ENCODE assay signal across 22 cellular contexts in the genomic region with DNA sequence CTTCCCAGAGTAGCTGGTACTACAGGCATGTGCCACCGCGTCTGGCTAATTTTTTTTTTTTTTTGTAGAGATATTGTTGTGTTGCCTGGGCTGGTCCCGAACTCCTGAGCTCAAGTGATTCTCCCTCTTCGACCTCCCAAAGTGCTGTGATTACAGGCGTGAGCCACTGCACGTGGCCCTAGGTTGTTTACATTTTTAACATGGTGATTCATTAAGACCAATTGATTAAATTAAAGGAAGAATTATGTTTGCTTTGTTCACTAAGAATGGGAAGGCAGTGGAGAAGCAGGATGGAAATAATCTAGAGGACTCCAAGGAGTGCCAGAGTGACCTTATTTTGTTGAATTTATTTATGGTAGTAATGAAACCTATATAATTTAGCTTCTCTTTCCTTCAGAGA. TPM values are rescaled to one million over a fixed set of nuclear protein-coding genes. Genes with fewer than 3 reads are reported as not detected.
DNase-seq lines count a peak whose midpoint lies in the region; ATAC-seq and TF ChIP-seq lines count a peak whose summit lies in the region.
"Had no signal": no experiment of that assay in that cellular context is flagged by ENCODE, and none has a peak within 500 bp of the region (broad histone marks: within the 10 kb centered on the region; RNA-seq: fewer than 3 reads in every experiment).

No MANE protein-coding gene starts in this region.

- no peak for TF ChIP-seq POLR2A in stomach (IDR thresholded peaks at IDR 0.05)

- peaks cover 6% of the 10 kb centered on the region; the same call in 1 of the 2 replicates for H3K4me1 ChIP-seq in PC-3 (ENCODE audit: insufficient read depth, low read length)
- peaks cover 0 to 29% (median 19%) of the 10 kb centered on the region in 4 donors for H3K4me1 ChIP-seq in stomach

- no peak overlapping the region for H3K4me2 ChIP-seq in PC-3 (ENCODE audit: low read length)
- H3K4me2 ChIP-seq: BLaER1 treated with 17β-estradiol and CSF1 and Interleukin-3, amounts not matched to agents 10 nM and 100 nM had no signal

- 33 to 50% (median 39%) methylated on average over 6 of the region's 6 CpGs for WGBS in stomach, 5 donors

- H3K27me3 ChIP-seq in PC-3 (ENCODE audit: low read length), result no peaks in the 10 kb centered on the region
- no peaks in the 10 kb centered on the region for H3K27me3 ChIP-seq in stomach
- H3K27me3 ChIP-seq: BLaER1 treated with 17β-estradiol and CSF1 and Interleukin-3, amounts not matched to agents 10 nM and 100 nM had no signal

- peaks cover 96% of the 10 kb centered on the region for H3K79me2 ChIP-seq in PC-3 (ENCODE audit: low read length)

- no TSS peak for BruUV-seq in PC-3 (replicated peaks; lab: Mats Ljungman, UMichigan)

- intact Hi-C loops in PC-3 (cut with micrococcal nuclease), result no loop called here
- intact Hi-C loops in stomach (cut with DNase I; ENCODE audit: low total_unique reads), result no loop called here

- no peak overlapping the region for H2AFZ ChIP-seq in PC-3 (ENCODE audit: low read length)

- CTCF ChIA-PET in PC-3 (lab: Charles Lee), result interaction anchor here (0.6 kb wide), 1 partner anchor 364 kb away, joined by 3 read pairs; no protein-coding TSS in a partner anchor

- peaks cover 24% of the 10 kb centered on the region; the same call in 1 of the 2 replicates for H4K20me1 ChIP-seq in PC-3 (ENCODE audit: low read length)

- no peak for TF ChIP-seq EP300 in stomach (IDR thresholded peaks at IDR 0.05)

- no peaks in the 10 kb centered on the region for H3F3A ChIP-seq in PC-3 (ENCODE audit: low read length, unreplicated experiment)

- 0 out of 2 replicates have a peak, but pooled peaks have one; percentile 13 for ATAC-seq in PC-3
- ATAC-seq: activated CD8-positive, alpha-beta T cell treated with anti-CD3 and anti-CD28 coated beads for 36 hours; left ventricle myocardium superior; Panc1; right cardiac atrium had no signal

- H3K9me2 ChIP-seq in PC-3 (replicated peaks; ENCODE audit: low read length), result no peaks in the 10 kb centered on the region

- H3K9me3 ChIP-seq in PC-3 (ENCODE audit: low read length) (no peaks in the 10 kb centered on the region), stomach (no peaks in the 10 kb centered on the region)

- DNase-seq in ELR (ENCODE audit: low read depth) (peak; percentile 10), PC-3 (no peak), foreskin fibroblast (peak; percentile 31 to 33), stomach (no peak), GM19240 (ENCODE audit: insufficient read length, low spot score) (no peak), NCI-H524 (lab: John Stamatoyannopoulos, UW) (no peak), NCI-H2171 (lab: John Stamatoyannopoulos, UW) (no peak)
- DNase-seq: activated CD4-positive, CD25-positive, alpha-beta regulatory T cell treated with anti-CD3 and anti-CD28 coated beads, Interleukin-2, amount 50 U/mL, for 72 hours; activated CD8-positive, alpha-beta memory T cell treated with anti-CD3 and anti-CD28 coated beads, Interleukin-2, amount 50 U/mL, for 48 hours; activated CD8-positive, alpha-beta T cell treated with anti-CD3 and anti-CD28 coated beads for 36 hours; activated naive CD4-positive, alpha-beta T cell treated with anti-CD3 and anti-CD28 coated beads, Interleukin-2, amount 10 ng/mL, durations not matched to agents 7 days and 5 days; cerebellar nuclear complex; left ventricle myocardium superior; naive B cell; NCI-H1105; NCI-H187 treated with DMSO at 0.1 percent for 48 hours; right cardiac atrium; Right ventricle myocardium superior; stimulated activated CD8-positive, alpha-beta memory T cell treated with anti-CD3 and anti-CD28 coated beads, Interleukin-4, amount 100 ng/mL, for 48 hours; T-helper 2 cell had no signal

- H3K27ac ChIP-seq in PC-3 (ENCODE audit: low read length) (no peak overlapping the region), stomach (peak overlapping the region in 3 of 5 donors; percentile 9 to 38 (median 16))
- H3K27ac ChIP-seq: BLaER1 treated with 17β-estradiol and CSF1 and Interleukin-3, amounts not matched to agents 10 nM and 100 nM had no signal

- POLR2A ChIA-PET in PC-3 (lab: Charles Lee; ENCODE audit: unreplicated experiment), result no interaction called here

- TF ChIP-seq CTCF in PC-3 (conservative IDR thresholded peaks at IDR 0.05; ENCODE audit: low read depth, low read length) (no peak), foreskin fibroblast (IDR thresholded peaks at IDR 0.05; ENCODE audit: low read depth, low read length) (no peak), stomach (IDR thresholded peaks at IDR 0.05) (no peak)

- H3K36me3 ChIP-seq in PC-3 (ENCODE audit: low read depth, low read length) (no peaks in the 10 kb centered on the region), stomach (no peaks in the 10 kb centered on the region)

- no peak overlapping the region for H3K4me3 ChIP-seq in PC-3 (ENCODE audit: low read length)
- H3K4me3 ChIP-seq in foreskin fibroblast (ENCODE audit: low read depth in 1 of 2, low read length in 2 of 2), result no peak overlapping the region
- no peak overlapping the region for H3K4me3 ChIP-seq in stomach
- H3K4me3 ChIP-seq: BLaER1 treated with 17β-estradiol and CSF1 and Interleukin-3, amounts not matched to agents 10 nM and 100 nM had no signal

- H3K9ac ChIP-seq in PC-3 (ENCODE audit: low read length), result no peak overlapping the region
- H3K9ac ChIP-seq: BLaER1 treated with 17β-estradiol and CSF1 and Interleukin-3, amounts not matched to agents 10 nM and 100 nM had no signal

RNA-seq across cellular contexts. Expression of gene LCLAT1, which starts 7.5 kb away (rescaled TPM):
- total RNA-seq in PC-3 (2014; rRNA removed), result 19.5 and 22.0 TPM in 2 replicates
- total RNA-seq in stomach, result 10 to 100 TPM in 4 of 5 donors, 1 to 10 TPM in 1; 7.5 to 51.3 (median 21.1) TPM
- polyA plus RNA-seq in stomach, result 1 to 10 TPM in 2 of 3 donors, under 1 TPM in 1; 0.76 to 2.2 (median 1.8) TPM

Comparison
In these comparisons a context has a peak if more than half of its experiments do, and no peak if none do; other contexts are left out.
1. DNase-seq: peak in ELR (single experiment) and foreskin fibroblast (2 of 2); none in PC-3 (single experiment), stomach (single experiment), GM19240 (single experiment), NCI-H524 (0 of 2) and NCI-H2171 (single experiment).